1 cellular context compared by ENCODE assay signal in the genomic region with DNA sequence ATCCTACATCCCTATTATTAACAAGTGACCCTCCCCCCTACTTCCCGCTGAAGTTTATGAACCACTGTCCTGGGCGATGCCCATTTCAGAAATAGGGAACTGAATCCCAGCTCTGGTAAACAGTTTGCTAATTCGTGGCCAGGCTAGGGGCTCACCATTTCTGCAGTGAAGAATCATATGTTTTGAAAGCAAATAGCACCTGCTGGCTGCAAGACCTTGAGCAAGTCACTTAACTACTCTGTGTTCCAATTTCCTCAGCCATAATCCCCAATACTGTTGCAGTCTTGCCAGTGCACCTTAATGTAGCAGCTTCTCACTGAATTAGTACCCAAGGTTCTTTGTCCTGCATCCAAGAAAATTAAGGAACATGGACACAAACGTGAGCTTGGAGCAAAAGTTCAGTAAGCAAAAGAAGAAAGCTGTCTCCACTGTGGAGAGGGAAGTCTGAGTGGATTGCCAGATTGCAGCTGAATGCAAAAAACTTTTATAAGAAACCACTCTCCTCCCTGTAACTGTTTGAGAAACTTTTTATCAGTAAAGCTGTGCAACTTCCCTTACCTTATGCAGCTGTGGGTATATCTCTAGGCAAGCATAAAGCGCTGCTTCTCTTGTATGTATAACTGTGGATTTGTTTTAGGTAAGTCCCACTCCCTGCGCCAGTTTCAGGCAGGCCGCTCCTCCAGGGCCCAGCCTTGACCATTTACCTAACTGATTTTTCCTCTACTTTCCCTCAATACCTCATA.
TF ChIP-seq lines count a peak whose summit lies in the region.

No MANE protein-coding gene starts in this region.

TF ChIP-seq in GM12878, 131 proteins besides CTCF, POLR2A, EP300 and RAD21:
- TF ChIP-seq EGR1 (IDR thresholded peaks at IDR 0.05; ENCODE audit: borderline replicate concordance in 1 of 2, low read depth in 2 of 2, low read length in 2 of 2) (no peak), RUNX3 (IDR thresholded peaks at IDR 0.05; ENCODE audit: low read length) (peak; percentile 35; the same call in 1 of the 2 replicates), TCF12 (IDR thresholded peaks at IDR 0.05; ENCODE audit: low read depth, low read length) (peak; percentile 72; the same call in 1 of the 2 replicates), BACH1 (IDR thresholded peaks at IDR 0.05; ENCODE audit: borderline replicate concordance) (0 out of 2 replicates have a peak, but pooled peaks have one; percentile 25), POU2F2 (IDR thresholded peaks at IDR 0.05; ENCODE audit: borderline replicate concordance, low read depth, low read length) (no peak), MXI1 (IDR thresholded peaks at IDR 0.05; ENCODE audit: low read depth, low read length) (peak; percentile 15; the same call in 1 of the 2 replicates), ATF7 (IDR thresholded peaks at IDR 0.05; ENCODE audit: low read depth) (no peak), MYC (IDR thresholded peaks at IDR 0.05; ENCODE audit: insufficient read depth, insufficient read length, insufficient replicate concordance, low read length, severe bottlenecking) (no peak), SMAD1 (IDR thresholded peaks at IDR 0.05; ENCODE audit: low read depth, partially characterized antibody) (no peak), KAT2A (conservative IDR thresholded peaks at IDR 0.05; ENCODE audit: control insufficient read depth, low read depth, low read length) (no peak), ZNF592 (IDR thresholded peaks at IDR 0.05) (no peak), HCFC1 (IDR thresholded peaks at IDR 0.05; ENCODE audit: low read length) (no peak), ZSCAN29 (IDR thresholded peaks at IDR 0.05) (0 out of 2 replicates have a peak, but pooled peaks have one; percentile 52), FOXM1 (IDR thresholded peaks at IDR 0.05; ENCODE audit: low read depth, low read length) (0 out of 2 replicates have a peak, but pooled peaks have one; percentile 8), TBL1XR1 (IDR thresholded peaks at IDR 0.05; ENCODE audit: low read depth, low read length) (no peak), SIN3A (IDR thresholded peaks at IDR 0.05; ENCODE audit: low read depth, low read length) (peak; percentile 78), CREM (IDR thresholded peaks at IDR 0.05; ENCODE audit: low read depth) (no peak), ESRRA (IDR thresholded peaks at IDR 0.05; ENCODE audit: low read length) (no peak), SPI1 (IDR thresholded peaks at IDR 0.05; ENCODE audit: borderline replicate concordance, insufficient read depth, low read depth, low read length) (peak; percentile 95), ZNF384 (IDR thresholded peaks at IDR 0.05; ENCODE audit: borderline replicate concordance, low read depth, low read length) (no peak), POLR2AphosphoS5 (IDR thresholded peaks at IDR 0.05; ENCODE audit: low read length) (no peak), NFXL1 (IDR thresholded peaks at IDR 0.05; ENCODE audit: borderline replicate concordance) (no peak), PAX5 (IDR thresholded peaks at IDR 0.05; ENCODE audit: borderline replicate concordance, low read depth, low read length) (no peak), BMI1 (IDR thresholded peaks at IDR 0.05; ENCODE audit: borderline replicate concordance) (no peak), MTA2 (IDR thresholded peaks at IDR 0.05; ENCODE audit: low read depth) (peak; percentile 51; the same call in 1 of the 2 replicates), IKZF2 (IDR thresholded peaks at IDR 0.05) (peak in 1 of 2 experiments; percentile 58; a peak in 1 of 4 replicates), SMARCA5 (IDR thresholded peaks at IDR 0.05) (peak; percentile 55; the same call in 1 of the 2 replicates), CUX1 (IDR thresholded peaks at IDR 0.05; ENCODE audit: insufficient replicate concordance, low read depth, low read length) (peak; percentile 11), KLF5 (IDR thresholded peaks at IDR 0.05; ENCODE audit: partially characterized antibody) (no peak), DPF2 (IDR thresholded peaks at IDR 0.05) (peak; percentile 60; the same call in 1 of the 2 replicates), CBFB (IDR thresholded peaks at IDR 0.05; ENCODE audit: low read depth) (no peak), SRF (IDR thresholded peaks at IDR 0.05; ENCODE audit: low read depth in 2 of 2, low read length in 2 of 2) (no peak), ETV6 (conservative IDR thresholded peaks at IDR 0.05 in 1 of 2, IDR thresholded peaks at IDR 0.05 in 1 of 2; ENCODE audit: borderline replicate concordance in 1 of 2, low read depth in 1 of 2) (no peak), CBX5 (IDR thresholded peaks at IDR 0.05; ENCODE audit: low read depth) (no peak), GATAD2B (conservative IDR thresholded peaks at IDR 0.05; ENCODE audit: low read depth) (no peak), SMC3 (IDR thresholded peaks at IDR 0.05; ENCODE audit: borderline replicate concordance, low read length) (no peak), EED (IDR thresholded peaks at IDR 0.05; ENCODE audit: low read depth) (0 out of 2 replicates have a peak, but pooled peaks have one; percentile 18)
- TF ChIP-seq, protein P1, sequence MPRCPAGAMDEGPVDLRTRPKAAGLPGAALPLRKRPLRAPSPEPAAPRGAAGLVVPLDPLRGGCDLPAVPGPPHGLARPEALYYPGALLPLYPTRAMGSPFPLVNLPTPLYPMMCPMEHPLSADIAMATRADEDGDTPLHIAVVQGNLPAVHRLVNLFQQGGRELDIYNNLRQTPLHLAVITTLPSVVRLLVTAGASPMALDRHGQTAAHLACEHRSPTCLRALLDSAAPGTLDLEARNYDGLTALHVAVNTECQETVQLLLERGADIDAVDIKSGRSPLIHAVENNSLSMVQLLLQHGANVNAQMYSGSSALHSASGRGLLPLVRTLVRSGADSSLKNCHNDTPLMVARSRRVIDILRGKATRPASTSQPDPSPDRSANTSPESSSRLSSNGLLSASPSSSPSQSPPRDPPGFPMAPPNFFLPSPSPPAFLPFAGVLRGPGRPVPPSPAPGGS (IDR thresholded peaks at IDR 0.05; ENCODE audit: borderline replicate concordance, insufficient read depth, low read depth, low read length, poor library complexity, severe bottlenecking): no peak
- TF ChIP-seq, protein P2, sequence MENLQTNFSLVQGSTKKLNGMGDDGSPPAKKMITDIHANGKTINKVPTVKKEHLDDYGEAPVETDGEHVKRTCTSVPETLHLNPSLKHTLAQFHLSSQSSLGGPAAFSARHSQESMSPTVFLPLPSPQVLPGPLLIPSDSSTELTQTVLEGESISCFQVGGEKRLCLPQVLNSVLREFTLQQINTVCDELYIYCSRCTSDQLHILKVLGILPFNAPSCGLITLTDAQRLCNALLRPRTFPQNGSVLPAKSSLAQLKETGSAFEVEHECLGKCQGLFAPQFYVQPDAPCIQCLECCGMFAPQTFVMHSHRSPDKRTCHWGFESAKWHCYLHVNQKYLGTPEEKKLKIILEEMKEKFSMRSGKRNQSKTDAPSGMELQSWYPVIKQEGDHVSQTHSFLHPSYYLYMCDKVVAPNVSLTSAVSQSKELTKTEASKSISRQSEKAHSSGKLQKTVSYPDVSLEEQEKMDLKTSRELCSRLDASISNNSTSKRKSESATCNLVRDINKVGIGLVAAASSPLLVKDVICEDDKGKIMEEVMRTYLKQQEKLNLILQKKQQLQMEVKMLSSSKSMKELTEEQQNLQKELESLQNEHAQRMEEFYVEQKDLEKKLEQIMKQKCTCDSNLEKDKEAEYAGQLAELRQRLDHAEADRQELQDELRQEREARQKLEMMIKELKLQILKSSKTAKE (IDR thresholded peaks at IDR 0.05; ENCODE audit: low read depth, poor library complexity, severe bottlenecking): no peak
